Comparison of ENCODE assay signal across 13 cellular contexts in genomic region chr3:16419640-16420039, GRCh38.
DNase-seq lines count a peak whose midpoint lies in the region; ATAC-seq and TF ChIP-seq lines count a peak whose summit lies in the region.
"Had no signal": no experiment of that assay in that cellular context is flagged by ENCODE, and none has a peak within 500 bp of the region (broad histone marks: within the 10 kb centered on the region; RNA-seq: fewer than 3 reads in every experiment).

No MANE protein-coding gene starts in this region.

- no peak for TF ChIP-seq CTCF in brain microvascular endothelial cell (IDR thresholded peaks at IDR 0.05; ENCODE audit: low read depth, low read length, missing control alignments)
- no peak for TF ChIP-seq CTCF in lung (IDR thresholded peaks at IDR 0.05; ENCODE audit: control extremely low read depth, extremely low read depth)
- no peak for TF ChIP-seq CTCF in lower leg skin (IDR thresholded peaks at IDR 0.05)

- in situ Hi-C loops in KBM-7 (cut with MboI; ENCODE audit: low pct_unique_long_range_greater_than_20kb, low sequenced_read_pairs) = no loop called here
- in situ Hi-C loops in brain microvascular endothelial cell (cut with HindIII; ENCODE audit: low pct_ligation_motif_present, low sequenced_read_pairs) = no loop called here

- H3K36me3 ChIP-seq in brain microvascular endothelial cell (replicated peaks) (no peaks in the 10 kb centered on the region), lung (ENCODE audit: control insufficient read depth in 2 of 2, insufficient read depth in 2 of 2, low read length in 2 of 2) (no peaks in the 10 kb centered on the region)
- H3K36me3 ChIP-seq: ovary, Peyer's patch had no signal

- 44 to 55% methylated on average over 3 of the region's 3 CpGs for WGBS in lung, 2 donors
- 46 to 57% methylated on average over 3 of the region's 3 CpGs for WGBS in lower leg skin, 2 donors

- intact Hi-C loops in lower leg skin (cut with DNase I; ENCODE audit: low total_unique reads) = no loop called here

- H3K27me3 ChIP-seq in brain microvascular endothelial cell (replicated peaks) = no peaks in the 10 kb centered on the region
- H3K27me3 ChIP-seq in lung (ENCODE audit: control insufficient read depth, insufficient read depth) = no peaks in the 10 kb centered on the region
- H3K27me3 ChIP-seq: ovary, Peyer's patch had no signal

- ATAC-seq in lung (ENCODE audit: insufficient read depth, low FRiP score) (no peak), GM21381 (IDR thresholded peaks at IDR 0.05; ENCODE audit: unreplicated experiment) (no peak)

- no peaks in the 10 kb centered on the region for H3K9me3 ChIP-seq in lung (ENCODE audit: control insufficient read depth in 2 of 2, insufficient read depth in 1 of 2, low read length in 1 of 2)
- H3K9me3 ChIP-seq: ovary, Peyer's patch had no signal

- DNase-seq in AG08395 (ENCODE audit: low spot score) (peak; percentile 57), KBM-7 (peak; percentile 7), brain microvascular endothelial cell (peak; percentile 56), lung (ENCODE audit: low spot score) (no peak), lower leg skin (ENCODE audit: low spot score in 2 of 2) (no peak)
- no peak for DNase-seq in activated CD4-positive, alpha-beta T cell treated with anti-CD3 and anti-CD28 coated beads, Interleukin-2, amount 50 U/mL, for 48 hours
- no peak for DNase-seq in activated effector memory CD4-positive, alpha-beta T cell treated with anti-CD3 and anti-CD28 coated beads, Interleukin-2, amount 50 U/mL, for 16 hours
- DNase-seq: activated CD8-positive, alpha-beta memory T cell treated with anti-CD3 and anti-CD28 coated beads for 24 hours; KG1; ovary; Peyer's patch; stimulated activated CD4-positive, alpha-beta T cell treated with anti-CD3 and anti-CD28 coated beads, Interleukin-4, amount 100 ng/mL, for 24 hours had no signal

- H3K27ac ChIP-seq in brain microvascular endothelial cell = peak overlapping the region; percentile 20
- peak overlapping the region; percentile 3 to 36 for H3K27ac ChIP-seq in lung (ENCODE audit: low read depth in 1 of 2, low read length in 1 of 2)
- H3K27ac ChIP-seq: ovary had no signal

- H3K4me1 ChIP-seq in lung (ENCODE audit: control insufficient read depth in 2 of 2, insufficient read depth in 2 of 2, low read length in 2 of 2) = peaks cover 7 to 18% of the 10 kb centered on the region in 2 donors
- H3K4me1 ChIP-seq: Peyer's patch had no signal

- no peak for TF ChIP-seq POLR2A in lower leg skin (IDR thresholded peaks at IDR 0.05)

- H3K4me3 ChIP-seq in brain microvascular endothelial cell (ENCODE audit: low read depth, low read length) = no peak overlapping the region
- H3K4me3 ChIP-seq in lung = no peak overlapping the region
- H3K4me3 ChIP-seq in lower leg skin (ENCODE audit: low read depth, poor library complexity, severe bottlenecking) = no peak overlapping the region
- H3K4me3 ChIP-seq: ovary, Peyer's patch had no signal

Comparison
In these comparisons a context has a peak if more than half of its experiments do, and no peak if none do; other contexts are left out.
1. DNase-seq: peak in AG08395 (single experiment), KBM-7 (single experiment) and brain microvascular endothelial cell (single experiment); none in lung (single experiment), lower leg skin (0 of 2), activated CD4-positive, alpha-beta T cell treated with anti-CD3 and anti-CD28 coated beads, Interleukin-2, amount 50 U/mL, for 48 hours (0 of 2) and activated effector memory CD4-positive, alpha-beta T cell treated with anti-CD3 and anti-CD28 coated beads, Interleukin-2, amount 50 U/mL, for 16 hours (single experiment).